ENCODE assay signal across 25 cellular contexts in the genomic region with DNA sequence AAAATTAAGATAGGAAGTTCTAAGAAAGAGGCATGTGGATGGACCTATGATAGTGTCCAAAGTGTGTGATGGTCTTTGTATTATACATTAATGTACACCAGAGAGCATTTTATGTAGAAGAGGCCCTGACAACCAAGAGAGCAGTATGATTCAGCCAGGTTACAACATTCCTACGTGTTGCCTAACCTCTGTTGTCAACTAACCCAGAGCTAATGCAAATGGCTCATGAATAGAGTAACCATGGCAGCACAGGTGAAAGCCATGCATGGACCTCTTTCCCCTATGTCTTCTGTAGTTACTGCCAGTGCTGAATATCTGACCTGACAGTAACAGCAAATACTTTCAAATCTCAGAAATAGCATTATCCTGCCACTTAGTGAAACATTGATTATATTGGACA.
"Had no signal": no experiment of that assay in that cellular context is flagged by ENCODE, and none has a peak within 500 bp of the region (broad histone marks: within the 10 kb centered on the region; RNA-seq: fewer than 3 reads in every experiment).

No MANE protein-coding gene starts in this region.

- H3K9me3 ChIP-seq: right lobe of liver, transverse colon, vagina had no signal

- ATAC-seq: activated CD8-positive, alpha-beta T cell treated with anti-CD3 and anti-CD28 coated beads, Interleukin-2, amount 10 ng/mL, durations not matched to agents 7 days and 5 days; heart right ventricle; left cardiac atrium; right lobe of liver; stimulated activated effector memory CD8-positive, alpha-beta T cell treated with anti-CD3 and anti-CD28 coated beads, Interleukin-12 subunit alpha, Interleukin-12 subunit beta, amount 100 ng/mL, for 72 hours; stimulated activated naive CD8-positive, alpha-beta T cell treated with anti-CD3 and anti-CD28 coated beads, Interleukin-15, amount 100 ng/mL, for 72 hours; T-cell had no signal

- H3K27ac Mint-ChIP-seq: activated CD8-positive, alpha-beta T cell treated with anti-CD3 and anti-CD28 coated beads, Interleukin-2, amount 10 ng/mL, durations not matched to agents 7 days and 5 days; activated naive CD4-positive, alpha-beta T cell treated with anti-CD3 and anti-CD28 coated beads, Interleukin-2, amount 50 U/mL, for 24 hours; brain; naive B cell; stimulated activated effector memory CD8-positive, alpha-beta T cell treated with anti-CD3 and anti-CD28 coated beads, Interleukin-12 subunit alpha, Interleukin-12 subunit beta, amount 100 ng/mL, for 72 hours; stimulated activated naive CD8-positive, alpha-beta T cell treated with anti-CD3 and anti-CD28 coated beads, Interleukin-15, amount 100 ng/mL, for 72 hours; T-cell; T-helper 2 cell treated with Interferon-gamma antibody and Interleukin-4, amounts not matched to agents 5 μg/mL and 100 μg/mL, for 36 hours had no signal

- H3K4me3 ChIP-seq: heart right ventricle, right lobe of liver, skin epidermis, transverse colon, vagina had no signal

- H3K4me1 Mint-ChIP-seq: activated naive CD4-positive, alpha-beta T cell treated with anti-CD3 and anti-CD28 coated beads, Interleukin-2, amount 50 U/mL, for 24 hours; brain; naive B cell; stimulated activated effector memory CD8-positive, alpha-beta T cell treated with anti-CD3 and anti-CD28 coated beads, Interleukin-12 subunit alpha, Interleukin-12 subunit beta, amount 100 ng/mL, for 72 hours; stimulated activated naive CD8-positive, alpha-beta T cell treated with anti-CD3 and anti-CD28 coated beads, Interleukin-15, amount 100 ng/mL, for 72 hours; T-cell had no signal

- H2AFZ ChIP-seq: parathyroid adenoma had no signal

- H3K9ac ChIP-seq: parathyroid adenoma had no signal

- H3K79me2 ChIP-seq: parathyroid adenoma had no signal

- H3K27me3 ChIP-seq: heart right ventricle, right lobe of liver, transverse colon, vagina had no signal

- H3K9me3 Mint-ChIP-seq: stimulated activated effector memory CD8-positive, alpha-beta T cell treated with anti-CD3 and anti-CD28 coated beads, Interleukin-12 subunit alpha, Interleukin-12 subunit beta, amount 100 ng/mL, for 72 hours; T-helper 2 cell treated with Interferon-gamma antibody and Interleukin-4, amounts not matched to agents 5 μg/mL and 100 μg/mL, for 36 hours had no signal

- H3K27me3 Mint-ChIP-seq: activated naive CD4-positive, alpha-beta T cell treated with anti-CD3 and anti-CD28 coated beads, Interleukin-2, amount 50 U/mL, for 24 hours; naive B cell; stimulated activated naive CD8-positive, alpha-beta T cell treated with anti-CD3 and anti-CD28 coated beads, Interleukin-15, amount 100 ng/mL, for 72 hours had no signal

- H3K36me3 ChIP-seq: heart right ventricle, right lobe of liver, transverse colon, vagina, WERI-Rb-1 had no signal

- H3K27ac ChIP-seq: heart right ventricle, parathyroid adenoma, right lobe of liver, skin epidermis, transverse colon, vagina, WERI-Rb-1 had no signal

- H3K36me3 Mint-ChIP-seq: activated naive CD4-positive, alpha-beta T cell treated with anti-CD3 and anti-CD28 coated beads, Interleukin-2, amount 50 U/mL, for 24 hours; brain; naive B cell; stimulated activated effector memory CD8-positive, alpha-beta T cell treated with anti-CD3 and anti-CD28 coated beads, Interleukin-12 subunit alpha, Interleukin-12 subunit beta, amount 100 ng/mL, for 72 hours; T-cell had no signal

- H3K4me3 Mint-ChIP-seq: activated CD8-positive, alpha-beta T cell treated with anti-CD3 and anti-CD28 coated beads, Interleukin-2, amount 10 ng/mL, durations not matched to agents 7 days and 5 days; activated naive CD4-positive, alpha-beta T cell treated with anti-CD3 and anti-CD28 coated beads, Interleukin-2, amount 50 U/mL, for 24 hours; brain; naive B cell; stimulated activated effector memory CD8-positive, alpha-beta T cell treated with anti-CD3 and anti-CD28 coated beads, Interleukin-12 subunit alpha, Interleukin-12 subunit beta, amount 100 ng/mL, for 72 hours; stimulated activated naive CD8-positive, alpha-beta T cell treated with anti-CD3 and anti-CD28 coated beads, Interleukin-15, amount 100 ng/mL, for 72 hours; T-cell; T-helper 2 cell treated with Interferon-gamma antibody and Interleukin-4, amounts not matched to agents 5 μg/mL and 100 μg/mL, for 36 hours had no signal

- DNase-seq: activated CD4-positive, alpha-beta T cell treated with anti-CD3 and anti-CD28 coated beads for 1 hour; activated CD4-positive, alpha-beta T cell treated with anti-CD3 and anti-CD28 coated beads, Interleukin-2, amount 50 U/mL, for 1 hour; activated CD8-positive, alpha-beta T cell treated with anti-CD3 and anti-CD28 coated beads, Interleukin-2, amount 10 ng/mL, durations not matched to agents 7 days and 5 days; activated gamma-delta T cell treated with Interleukin-2 at 50 U/mL for 16 hours; activated T-cell treated with anti-CD3 and anti-CD28 coated beads, Interleukin-2, amount 50 U/mL, for 1 hour; anterior cingulate cortex; central memory CD4-positive, alpha-beta T cell; effector memory CD4-positive, alpha-beta T cell; heart right ventricle; left cardiac atrium; naive B cell; nucleus accumbens; right lobe of liver; stimulated activated CD4-positive, alpha-beta T cell treated with anti-CD3 and anti-CD28 coated beads, Interleukin-1b, Interleukin-23, amount 100 ng/mL, for 48 hours; stimulated activated naive CD8-positive, alpha-beta T cell treated with anti-CD3 and anti-CD28 coated beads, Interleukin-15, amount 100 ng/mL, for 72 hours; T-cell; transverse colon; WERI-Rb-1 had no signal

- H3K4me1 ChIP-seq: heart right ventricle, parathyroid adenoma, right lobe of liver, transverse colon, vagina had no signal
